1 cellular context compared by ENCODE assay signal in the genomic region with DNA sequence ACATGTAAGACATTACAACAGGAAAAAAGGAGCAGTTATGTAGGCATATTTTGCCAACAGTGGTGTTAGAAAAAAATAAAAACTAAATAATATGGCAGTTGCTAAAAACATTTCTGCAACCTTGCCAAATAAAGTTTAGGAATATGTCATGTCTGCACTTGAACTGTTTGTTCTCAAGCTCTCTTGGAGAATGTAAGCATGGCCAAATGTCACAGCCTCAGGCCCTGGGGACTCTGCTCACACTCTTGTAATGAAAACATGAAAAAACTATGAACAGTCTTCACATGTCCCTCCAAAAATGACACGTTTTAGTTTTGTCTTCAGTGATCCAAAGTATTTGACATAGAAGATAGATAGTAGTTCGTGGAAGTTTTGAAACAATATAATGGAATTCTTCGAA.
TF ChIP-seq lines count a peak whose summit lies in the region.

No MANE protein-coding gene starts in this region.

TF ChIP-seq in HepG2, 621 proteins besides CTCF, POLR2A, EP300 and RAD21:
- TF ChIP-seq, protein P1, sequence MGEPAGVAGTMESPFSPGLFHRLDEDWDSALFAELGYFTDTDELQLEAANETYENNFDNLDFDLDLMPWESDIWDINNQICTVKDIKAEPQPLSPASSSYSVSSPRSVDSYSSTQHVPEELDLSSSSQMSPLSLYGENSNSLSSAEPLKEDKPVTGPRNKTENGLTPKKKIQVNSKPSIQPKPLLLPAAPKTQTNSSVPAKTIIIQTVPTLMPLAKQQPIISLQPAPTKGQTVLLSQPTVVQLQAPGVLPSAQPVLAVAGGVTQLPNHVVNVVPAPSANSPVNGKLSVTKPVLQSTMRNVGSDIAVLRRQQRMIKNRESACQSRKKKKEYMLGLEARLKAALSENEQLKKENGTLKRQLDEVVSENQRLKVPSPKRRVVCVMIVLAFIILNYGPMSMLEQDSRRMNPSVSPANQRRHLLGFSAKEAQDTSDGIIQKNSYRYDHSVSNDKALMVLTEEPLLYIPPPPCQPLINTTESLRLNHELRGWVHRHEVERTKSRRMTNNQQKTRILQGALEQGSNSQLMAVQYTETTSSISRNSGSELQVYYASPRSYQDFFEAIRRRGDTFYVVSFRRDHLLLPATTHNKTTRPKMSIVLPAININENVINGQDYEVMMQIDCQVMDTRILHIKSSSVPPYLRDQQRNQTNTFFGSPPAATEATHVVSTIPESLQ (CRISPR knock-in tag; conservative IDR thresholded peaks at IDR 0.05): no peak
- 0 out of 2 replicates have a peak, but pooled peaks have one; percentile 2 for TF ChIP-seq MAFF (IDR thresholded peaks at IDR 0.05; ENCODE audit: low read depth, low read length)
